ENCODE assay signal across 9 cellular contexts in the genomic region with DNA sequence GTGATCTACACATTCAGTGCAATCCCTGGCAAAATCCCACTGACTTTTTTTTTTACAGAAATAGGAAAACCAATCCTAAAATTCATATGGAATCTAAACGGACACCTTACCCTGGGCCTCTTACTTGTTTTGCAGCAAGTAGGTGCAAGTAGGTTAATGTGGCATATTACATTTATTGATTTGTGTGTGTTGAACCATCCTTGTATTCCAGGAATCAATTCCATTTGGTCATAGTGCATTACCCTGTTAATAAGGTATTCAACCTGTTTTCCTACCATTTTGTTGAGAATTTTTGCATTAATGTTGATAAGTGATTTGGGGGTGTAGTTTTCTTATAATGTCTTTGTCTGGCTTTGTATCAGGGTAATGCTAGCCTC. TPM values are rescaled to one million over a fixed set of nuclear protein-coding genes. Genes with fewer than 3 reads are reported as not detected.
A peak's percentile ranks its signal among the peaks of the same experiment; 100 is the strongest.
DNase-seq lines count a peak whose midpoint lies in the region; ATAC-seq and TF ChIP-seq lines count a peak whose summit lies in the region.
"Had no signal": no experiment of that assay in that cellular context is flagged by ENCODE, and none has a peak within 500 bp of the region (broad histone marks: within the 10 kb centered on the region; RNA-seq: fewer than 3 reads in every experiment).

No MANE protein-coding gene starts in this region.

- H3K36me3 ChIP-seq in DOHH2 (ENCODE audit: control insufficient read depth, low read length) (no peaks in the 10 kb centered on the region), RWPE2 (ENCODE audit: low read depth) (peaks cover 7% of the 10 kb centered on the region; the same call in 1 of the 2 replicates), hepatocyte (replicated peaks; ENCODE audit: insufficient read depth, low read depth) (no peaks in the 10 kb centered on the region), sigmoid colon (no peaks in the 10 kb centered on the region)

- ATAC-seq in RWPE2 (ENCODE audit: low read depth) (no peak), GM18505 (IDR thresholded peaks at IDR 0.05; ENCODE audit: unreplicated experiment) (no peak), GM19023 (IDR thresholded peaks at IDR 0.05; ENCODE audit: unreplicated experiment) (no peak), GM19035 (IDR thresholded peaks at IDR 0.05; ENCODE audit: unreplicated experiment) (no peak)

- TF ChIP-seq POLR2A in sigmoid colon (IDR thresholded peaks at IDR 0.05) (no peak), GM18505 (IDR thresholded peaks at IDR 0.05; ENCODE audit: borderline replicate concordance, extremely low read depth, insufficient read depth, insufficient read length) (no peak)

- 88% methylated on average over 1 of the region's 1 CpG for WGBS in hepatocyte (ENCODE audit: low lambda C conversion rate, missing lambda C conversion rate)
- 77 to 88% methylated on average over 1 of the region's 1 CpG for WGBS in sigmoid colon, 2 donors

- intact Hi-C loops in sigmoid colon (cut with DNase I): loop anchor here (2.0 to 5.0 kb wide), 6 partner anchors 13 to 164 kb away; a partner anchor contains a TSS

- H3K4me1 ChIP-seq in DOHH2 (ENCODE audit: control insufficient read depth, low read length) (peaks cover 11% of the 10 kb centered on the region), RWPE2 (ENCODE audit: insufficient read depth, poor library complexity, severe bottlenecking) (peaks cover 6% of the 10 kb centered on the region), hepatocyte (ENCODE audit: insufficient read depth) (peaks cover 10% of the 10 kb centered on the region), sigmoid colon (peaks cover 0 to 32% (median 18%) of the 10 kb centered on the region in 4 donors)

- H3K9me3 ChIP-seq in DOHH2 (ENCODE audit: control insufficient read depth, insufficient read depth, low read length): peaks cover 21% of the 10 kb centered on the region
- H3K9me3 ChIP-seq in RWPE2 (ENCODE audit: severe bottlenecking): peaks cover 4% of the 10 kb centered on the region
- H3K9me3 ChIP-seq in hepatocyte (ENCODE audit: low read depth): no peaks in the 10 kb centered on the region
- peaks cover 0 to 8% (median 0%) of the 10 kb centered on the region in 4 donors for H3K9me3 ChIP-seq in sigmoid colon

- H3F3A ChIP-seq in DOHH2 (ENCODE audit: control insufficient read depth, insufficient read depth): no peaks in the 10 kb centered on the region

- TF ChIP-seq CTCF in DOHH2 (IDR thresholded peaks at IDR 0.05; ENCODE audit: low read depth, low read length, poor library complexity, severe bottlenecking): no peak
- TF ChIP-seq CTCF in RWPE2 (IDR thresholded peaks at IDR 0.05; ENCODE audit: poor library complexity, severe bottlenecking): no peak
- no peak for TF ChIP-seq CTCF in hepatocyte (IDR thresholded peaks at IDR 0.05; ENCODE audit: poor library complexity)
- no peak for TF ChIP-seq CTCF in sigmoid colon (IDR thresholded peaks at IDR 0.05)

- H3K4me3 ChIP-seq in DOHH2 (ENCODE audit: low read length): no peak overlapping the region; the same call in 1 of the 2 replicates
- no peak overlapping the region for H3K4me3 ChIP-seq in RWPE2 (ENCODE audit: severe bottlenecking)
- H3K4me3 ChIP-seq in hepatocyte: no peak overlapping the region
- H3K4me3 ChIP-seq in sigmoid colon: peak overlapping the region in 1 of 4 donors; percentile 95

- H3K9me2 ChIP-seq in DOHH2 (replicated peaks; ENCODE audit: control insufficient read depth, low read length): no peaks in the 10 kb centered on the region
- no peaks in the 10 kb centered on the region for H3K9me2 ChIP-seq in hepatocyte (replicated peaks; ENCODE audit: insufficient read depth)

- DNase-seq in RWPE2 (ENCODE audit: low spot score): no peak
- DNase-seq in hepatocyte (ENCODE audit: low spot score): no peak
- no peak for DNase-seq in sigmoid colon

- peak overlapping the region; percentile 79; the same call in 1 of the 2 replicates for H3K4me2 ChIP-seq in DOHH2 (ENCODE audit: low read length)
- peak overlapping the region; percentile 86 for H3K4me2 ChIP-seq in hepatocyte

- no peaks in the 10 kb centered on the region for H4K20me1 ChIP-seq in DOHH2 (ENCODE audit: control insufficient read depth, insufficient read depth, low read depth, low read length)
- peaks cover 8% of the 10 kb centered on the region for H4K20me1 ChIP-seq in hepatocyte (ENCODE audit: insufficient read depth, poor library complexity, severe bottlenecking)

- no peaks in the 10 kb centered on the region for H3K79me2 ChIP-seq in DOHH2 (ENCODE audit: control insufficient read depth, low read length)
- H3K79me2 ChIP-seq in hepatocyte: peaks cover 32% of the 10 kb centered on the region

- TF ChIP-seq EP300 in sigmoid colon (IDR thresholded peaks at IDR 0.05): no peak

- peaks cover 28% of the 10 kb centered on the region for H3K27me3 ChIP-seq in DOHH2 (ENCODE audit: control insufficient read depth, low read length)
- H3K27me3 ChIP-seq in RWPE2 (ENCODE audit: insufficient read depth, poor library complexity, severe bottlenecking): no peaks in the 10 kb centered on the region
- no peaks in the 10 kb centered on the region for H3K27me3 ChIP-seq in hepatocyte
- H3K27me3 ChIP-seq in sigmoid colon: no peaks in the 10 kb centered on the region
- H3K27me3 ChIP-seq: SJSA1 had no signal

- no peak overlapping the region for H2AFZ ChIP-seq in hepatocyte

- H3K27ac ChIP-seq in DOHH2 (ENCODE audit: low read depth, low read length): no peak overlapping the region
- H3K27ac ChIP-seq in RWPE2 (ENCODE audit: poor library complexity, severe bottlenecking): peak overlapping the region; percentile 71
- no peak overlapping the region for H3K27ac ChIP-seq in hepatocyte
- peak overlapping the region; percentile 96 to 98 (median 98) for H3K27ac ChIP-seq in sigmoid colon
- H3K27ac ChIP-seq: C4-2B, SJSA1 had no signal

RNA-seq across cellular contexts. Expression of a gene that starts 13.6 kb away (rescaled TPM):
- 91.2 and 109 TPM in 2 replicates for total RNA-seq in hepatocyte
- polyA plus RNA-seq in hepatocyte: 81.5 and 88.8 TPM in 2 replicates
- total RNA-seq in sigmoid colon: 100 to 1,000 TPM in 2 of 4 donors, 10 to 100 TPM in 2; 79.6 to 161 (median 114) TPM
- polyA plus RNA-seq in sigmoid colon: 10 to 100 TPM; 12.3 to 39.2 (median 19.2) TPM

RNA-seq across cellular contexts. Expression of a gene that starts 52.1 kb away (rescaled TPM):
- total RNA-seq in hepatocyte (49.7 and 67.8 TPM in 2 replicates), sigmoid colon (10 to 100 TPM; 28.5 to 39.7 (median 37.5) TPM)
- polyA plus RNA-seq in hepatocyte (22.1 and 23.7 TPM in 2 replicates), sigmoid colon (10 to 100 TPM; 14.1 to 19.8 (median 16.0) TPM)

Comparison
In these comparisons a context has a peak if more than half of its experiments do, and no peak if none do; other contexts are left out.
1. H3K27ac ChIP-seq: peak in RWPE2 (single experiment) and sigmoid colon (4 of 4); none in DOHH2 (single experiment) and hepatocyte (single experiment).